Comparison of ENCODE assay signal across 30 cellular contexts in the genomic region with DNA sequence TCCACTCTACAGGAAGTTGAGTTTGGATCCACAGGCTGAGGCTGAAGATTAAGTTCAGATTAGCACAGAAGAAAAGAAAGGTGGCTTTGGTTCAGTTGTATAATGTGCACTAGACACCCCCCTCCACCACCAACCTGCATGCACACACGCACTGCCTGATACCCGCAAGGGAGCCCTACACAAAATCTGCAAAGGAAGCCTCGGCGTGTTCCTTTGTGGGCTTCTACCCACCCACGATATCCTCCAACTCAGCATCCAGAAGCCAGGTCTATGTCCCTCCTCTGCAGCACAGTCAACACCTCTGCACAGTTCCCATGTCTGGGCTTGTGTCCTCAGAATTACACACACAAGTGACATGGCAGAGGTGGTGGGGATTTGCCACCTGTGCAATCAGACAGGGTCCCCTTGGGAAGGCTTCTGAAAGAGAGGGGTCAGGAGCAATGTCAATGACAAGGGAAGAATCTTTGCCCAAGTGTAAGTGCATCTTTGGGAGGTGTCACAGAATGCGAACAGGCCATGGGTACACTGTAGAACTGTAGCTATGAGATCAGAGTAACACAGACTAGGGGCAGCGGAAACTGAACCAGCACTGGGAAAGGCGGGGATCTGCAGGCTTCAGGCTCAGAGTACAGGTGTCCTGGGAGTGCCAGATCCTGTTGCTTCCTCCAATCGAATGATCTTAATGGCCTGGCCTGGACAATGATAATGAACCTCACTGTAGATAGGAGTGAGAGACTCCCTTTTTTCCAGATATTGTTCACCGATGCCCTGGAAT.
"Had no signal": no experiment of that assay in that cellular context is flagged by ENCODE, and none has a peak within 500 bp of the region (broad histone marks: within the 10 kb centered on the region; RNA-seq: fewer than 3 reads in every experiment).

No MANE protein-coding gene starts in this region.

- FAIRE-seq: keratinocyte had no signal

- H3K4me1 Mint-ChIP-seq: natural killer cell, nephron progenitor cell, neural progenitor cell had no signal

- H3K9ac ChIP-seq: neural progenitor cell had no signal

- H3K36me3 ChIP-seq: left lung, lower lobe of right lung, neural progenitor cell, neutrophil, ovary, stomach, thyroid gland, transverse colon, upper lobe of left lung, vagina had no signal

- H3K27ac ChIP-seq: left lung, lower lobe of right lung, neural progenitor cell, neutrophil, ovary, skin epidermis, stomach, testis, thyroid gland, transverse colon, upper lobe of left lung, vagina had no signal

- DNase-seq: kidney glomerular epithelial cell; left colon; left lung; lower lobe of right lung; mammary epithelial cell; mesenchymal stem cell; naive B cell; natural killer cell; nephron progenitor cell; occipital lobe; ovary; right cardiac atrium; stimulated activated CD4-positive, alpha-beta T cell treated with anti-CD3 and anti-CD28 coated beads, Interleukin-12 subunit alpha, Interleukin-12 subunit beta, amount 100 ng/mL, for 4 hours; stimulated activated CD4-positive, alpha-beta T cell treated with anti-CD3 and anti-CD28 coated beads, Interleukin-15, amount 100 ng/mL, for 24 hours; stimulated activated CD4-positive, alpha-beta T cell treated with anti-CD3 and anti-CD28 coated beads, Interleukin-2, amount 100 ng/mL, for 24 hours; stimulated activated CD4-positive, alpha-beta T cell treated with anti-CD3 and anti-CD28 coated beads, Interleukin-4, amount 100 ng/mL, for 1 hour; stimulated activated naive B cell treated with anti-CD40 and anti-IgM and Interleukin-4, amounts not matched to agents 10 μg/mL and 1 μg/mL and 100 μg/mL, for 72 hours; stimulated activated naive CD8-positive, alpha-beta T cell treated with anti-CD3 and anti-CD28 coated beads, Interleukin-15, Interleukin-2, amounts not matched to agents 100 U/mL and 50 U/mL, for 24 hours; stomach; testis; thyroid gland; transverse colon; upper lobe of left lung had no signal

- H3K4me2 ChIP-seq: neural progenitor cell had no signal

- H3K4me3 Mint-ChIP-seq: mesothelial cell of epicardium; naive B cell; natural killer cell; nephron progenitor cell; neural progenitor cell; stimulated activated naive B cell treated with anti-CD40 and anti-IgM and Interleukin-4, amounts not matched to agents 10 μg/mL and 1 μg/mL and 100 μg/mL, for 72 hours had no signal

- H3K27ac Mint-ChIP-seq: mesothelial cell of epicardium; naive B cell; natural killer cell; nephron progenitor cell; neural progenitor cell; progenitor cell of endocrine pancreas; stimulated activated naive B cell treated with anti-CD40 and anti-IgM and Interleukin-4, amounts not matched to agents 10 μg/mL and 1 μg/mL and 100 μg/mL, for 72 hours had no signal

- H3K4me1 ChIP-seq: left lung, lower lobe of right lung, neural progenitor cell, stomach, testis, thyroid gland, transverse colon, upper lobe of left lung, vagina had no signal

- H3K9me3 ChIP-seq: left lung, lower lobe of right lung, neutrophil, ovary, stomach, testis, thyroid gland, transverse colon, upper lobe of left lung, vagina had no signal

- H2AFZ ChIP-seq: neural progenitor cell had no signal

- H3K9me3 Mint-ChIP-seq: naive B cell; natural killer cell; nephron progenitor cell; neural progenitor cell; stimulated activated naive B cell treated with anti-CD40 and anti-IgM and Interleukin-4, amounts not matched to agents 10 μg/mL and 1 μg/mL and 100 μg/mL, for 72 hours had no signal

- H3K27me3 ChIP-seq: neural progenitor cell, ovary, testis, thyroid gland, transverse colon, upper lobe of left lung, vagina had no signal

- H3K36me3 Mint-ChIP-seq: mesothelial cell of epicardium; naive B cell; natural killer cell; neural progenitor cell; stimulated activated naive B cell treated with anti-CD40 and anti-IgM and Interleukin-4, amounts not matched to agents 10 μg/mL and 1 μg/mL and 100 μg/mL, for 72 hours had no signal

- H3K4me3 ChIP-seq: left lung, lower lobe of right lung, neural progenitor cell, ovary, skin epidermis, stomach, testis, thyroid gland, transverse colon, upper lobe of left lung, vagina had no signal
